10 cellular contexts compared by ENCODE assay signal in genomic region chr2:150621800-150622199, GRCh38.
A peak's percentile ranks its signal among the peaks of the same experiment; 100 is the strongest.
DNase-seq lines count a peak whose midpoint lies in the region; ATAC-seq and TF ChIP-seq lines count a peak whose summit lies in the region.
"Had no signal": no experiment of that assay in that cellular context is flagged by ENCODE, and none has a peak within 500 bp of the region (broad histone marks: within the 10 kb centered on the region; RNA-seq: fewer than 3 reads in every experiment).

No MANE protein-coding gene starts in this region.

- H2AFZ ChIP-seq in MM.1S (ENCODE audit: low read length), result no peak overlapping the region

- no peaks in the 10 kb centered on the region for H3K36me3 ChIP-seq in MM.1S (replicated peaks; ENCODE audit: insufficient read depth, low read length)

- no peaks in the 10 kb centered on the region for H3K79me2 ChIP-seq in MM.1S (ENCODE audit: low read length)

- ATAC-seq in SK-N-SH treated with all-trans-retinoic acid at 6 μM for 48 hours (peak; percentile 94), HG02571 (IDR thresholded peaks at IDR 0.05; ENCODE audit: unreplicated experiment) (no peak)

- H3F3A ChIP-seq in MM.1S (ENCODE audit: insufficient read depth, low read length), result no peaks in the 10 kb centered on the region

- no peaks in the 10 kb centered on the region for H3K9me3 ChIP-seq in MM.1S (replicated peaks; ENCODE audit: insufficient read depth, low read length)

- no peaks in the 10 kb centered on the region for H4K20me1 ChIP-seq in MM.1S (ENCODE audit: insufficient read depth, low read length)

- TF ChIP-seq CTCF in fibroblast of mammary gland (conservative IDR thresholded peaks at IDR 0.05; ENCODE audit: control insufficient read depth, insufficient read depth, low read depth, low read length) (no peak), retinal pigment epithelial cell (conservative IDR thresholded peaks at IDR 0.05; ENCODE audit: low read depth, low read length) (no peak), MM.1S (IDR thresholded peaks at IDR 0.05; ENCODE audit: low read length) (no peak)

- no peaks in the 10 kb centered on the region for H3K9me2 ChIP-seq in MM.1S (replicated peaks; ENCODE audit: insufficient read depth, low read length)

- H3K27me3 ChIP-seq in MM.1S (replicated peaks; ENCODE audit: insufficient read depth, low read length), result no peaks in the 10 kb centered on the region

- DNase-seq in GM04504 (ENCODE audit: low read depth), result peak; percentile 44
- peak; percentile 94 for DNase-seq in fibroblast of mammary gland (ENCODE audit: low read depth)
- peak; percentile 92 for DNase-seq in retinal pigment epithelial cell (ENCODE audit: low read depth)
- DNase-seq in MM.1S, result no peak
- no peak for DNase-seq in SKM-1 (lab: John Stamatoyannopoulos, UW; ENCODE audit: unreplicated experiment)
- no peak for DNase-seq in SHP77 treated with DMSO at 0.1 percent for 48 hours (lab: John Stamatoyannopoulos, UW)
- DNase-seq: activated CD8-positive, alpha-beta memory T cell treated with anti-CD3 and anti-CD28 coated beads for 24 hours; NCI-H446 had no signal

- no peak overlapping the region for H3K27ac ChIP-seq in MM.1S (ENCODE audit: low read length)

- H3K4me1 ChIP-seq in MM.1S (ENCODE audit: low read length), result peaks cover 14% of the 10 kb centered on the region

- H3K4me3 ChIP-seq in fibroblast of mammary gland (ENCODE audit: control insufficient read depth, low read depth, low read length), result no peak overlapping the region
- H3K4me3 ChIP-seq in retinal pigment epithelial cell (ENCODE audit: low read length), result no peak overlapping the region
- no peak overlapping the region for H3K4me3 ChIP-seq in MM.1S (ENCODE audit: low read length)

- no peak overlapping the region for H3K9ac ChIP-seq in MM.1S (ENCODE audit: low read length)

- H3K4me2 ChIP-seq in MM.1S (ENCODE audit: low read depth, low read length), result no peak overlapping the region

TF ChIP-seq in SK-N-SH treated with all-trans-retinoic acid at 6 μM for 48 hours, 23 proteins besides CTCF, POLR2A, EP300 and RAD21:
- TF ChIP-seq CREB5 (CRISPR knock-in tag; IDR thresholded peaks at IDR 0.05; ENCODE audit: low read depth) (no peak), TOX (CRISPR knock-in tag; IDR thresholded peaks at IDR 0.05; ENCODE audit: borderline replicate concordance) (0 out of 2 replicates have a peak, but pooled peaks have one; percentile 19), ISL1 (CRISPR knock-in tag; IDR thresholded peaks at IDR 0.05) (peak; percentile 77), ZC3H10 (CRISPR knock-in tag; IDR thresholded peaks at IDR 0.05) (0 out of 2 replicates have a peak, but pooled peaks have one; percentile 25)

Comparison
In these comparisons a context has a peak if more than half of its experiments do, and no peak if none do; other contexts are left out.
1. DNase-seq: peak in GM04504 (single experiment), fibroblast of mammary gland (single experiment) and retinal pigment epithelial cell (single experiment); none in MM.1S (single experiment), SKM-1 (single experiment) and SHP77 treated with DMSO at 0.1 percent for 48 hours (single experiment).